Comparison of ENCODE assay signal across 3 cellular contexts in the genomic region with DNA sequence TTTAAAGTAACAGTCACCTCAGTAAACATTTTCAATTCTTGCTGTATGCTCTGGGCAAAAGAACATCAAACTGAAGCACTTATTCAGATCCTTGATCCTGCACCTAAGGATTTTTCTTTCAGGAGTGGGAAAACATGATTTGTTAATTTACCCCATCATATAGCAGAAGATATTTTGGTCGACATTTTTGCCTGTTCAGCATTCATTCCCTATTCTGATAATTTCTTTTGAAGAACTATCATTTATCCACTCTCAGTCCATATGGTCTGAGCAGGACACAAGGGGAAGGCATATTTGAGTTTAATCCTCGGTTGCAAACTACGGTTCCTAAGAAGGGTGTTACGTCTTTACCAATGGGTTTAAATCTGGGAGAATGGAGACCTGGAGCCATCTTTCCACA.
A peak's percentile ranks its signal among the peaks of the same experiment; 100 is the strongest.
TF ChIP-seq lines count a peak whose summit lies in the region.

No MANE protein-coding gene starts in this region.

TF ChIP-seq in A549, 52 proteins besides CTCF, POLR2A, EP300 and RAD21:
- TF ChIP-seq CBX2 (IDR thresholded peaks at IDR 0.05; ENCODE audit: borderline replicate concordance, low read depth) (no peak), MAFK (IDR thresholded peaks at IDR 0.05; ENCODE audit: partially characterized antibody) (peak; percentile 65), ZC3H11A (IDR thresholded peaks at IDR 0.05) (no peak)
TF ChIP-seq in A549: peak in this region for 1.

TF ChIP-seq in HCT116, 20 proteins besides CTCF, POLR2A, EP300 and RAD21:
- TF ChIP-seq, protein P1, sequence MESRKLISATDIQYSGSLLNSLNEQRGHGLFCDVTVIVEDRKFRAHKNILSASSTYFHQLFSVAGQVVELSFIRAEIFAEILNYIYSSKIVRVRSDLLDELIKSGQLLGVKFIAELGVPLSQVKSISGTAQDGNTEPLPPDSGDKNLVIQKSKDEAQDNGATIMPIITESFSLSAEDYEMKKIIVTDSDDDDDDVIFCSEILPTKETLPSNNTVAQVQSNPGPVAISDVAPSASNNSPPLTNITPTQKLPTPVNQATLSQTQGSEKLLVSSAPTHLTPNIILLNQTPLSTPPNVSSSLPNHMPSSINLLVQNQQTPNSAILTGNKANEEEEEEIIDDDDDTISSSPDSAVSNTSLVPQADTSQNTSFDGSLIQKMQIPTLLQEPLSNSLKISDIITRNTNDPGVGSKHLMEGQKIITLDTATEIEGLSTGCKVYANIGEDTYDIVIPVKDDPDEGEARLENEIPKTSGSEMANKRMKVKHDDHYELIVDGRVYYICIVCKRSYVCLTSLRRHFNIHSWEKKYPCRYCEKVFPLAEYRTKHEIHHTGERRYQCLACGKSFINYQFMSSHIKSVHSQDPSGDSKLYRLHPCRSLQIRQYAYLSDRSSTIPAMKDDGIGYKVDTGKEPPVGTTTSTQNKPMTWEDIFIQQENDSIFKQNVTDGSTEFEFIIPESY (IDR thresholded peaks at IDR 0.05; ENCODE audit: extremely low read depth, insufficient replicate concordance, low read length), result no peak
- TF ChIP-seq SP1 (IDR thresholded peaks at IDR 0.05; ENCODE audit: low read depth), result 0 out of 2 replicates have a peak, but pooled peaks have one; percentile 14

TF ChIP-seq in GM12878, 131 proteins besides CTCF, POLR2A, EP300 and RAD21:
- TF ChIP-seq, protein P2, sequence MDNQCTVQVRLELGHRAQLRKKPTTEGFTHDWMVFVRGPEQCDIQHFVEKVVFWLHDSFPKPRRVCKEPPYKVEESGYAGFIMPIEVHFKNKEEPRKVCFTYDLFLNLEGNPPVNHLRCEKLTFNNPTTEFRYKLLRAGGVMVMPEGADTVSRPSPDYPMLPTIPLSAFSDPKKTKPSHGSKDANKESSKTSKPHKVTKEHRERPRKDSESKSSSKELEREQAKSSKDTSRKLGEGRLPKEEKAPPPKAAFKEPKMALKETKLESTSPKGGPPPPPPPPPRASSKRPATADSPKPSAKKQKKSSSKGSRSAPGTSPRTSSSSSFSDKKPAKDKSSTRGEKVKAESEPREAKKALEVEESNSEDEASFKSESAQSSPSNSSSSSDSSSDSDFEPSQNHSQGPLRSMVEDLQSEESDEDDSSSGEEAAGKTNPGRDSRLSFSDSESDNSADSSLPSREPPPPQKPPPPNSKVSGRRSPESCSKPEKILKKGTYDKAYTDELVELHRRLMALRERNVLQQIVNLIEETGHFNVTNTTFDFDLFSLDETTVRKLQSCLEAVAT (IDR thresholded peaks at IDR 0.05), result no peak
- TF ChIP-seq IKZF2 (IDR thresholded peaks at IDR 0.05) (no peak), RELA (IDR thresholded peaks at IDR 0.05; ENCODE audit: borderline replicate concordance, partially characterized antibody) (no peak), JUND (IDR thresholded peaks at IDR 0.05; ENCODE audit: low read depth, low read length) (no peak), RBBP5 (conservative IDR thresholded peaks at IDR 0.05) (no peak), PAX8 (IDR thresholded peaks at IDR 0.05) (no peak), MTA2 (IDR thresholded peaks at IDR 0.05; ENCODE audit: low read depth) (no peak), GATAD2B (conservative IDR thresholded peaks at IDR 0.05; ENCODE audit: low read depth) (no peak), SP1 (IDR thresholded peaks at IDR 0.05; ENCODE audit: low read depth, low read length) (no peak), POU2F2 (IDR thresholded peaks at IDR 0.05; ENCODE audit: borderline replicate concordance, low read depth, low read length) (no peak), YY1 (IDR thresholded peaks at IDR 0.05; ENCODE audit: low read depth, low read length) (no peak), HDAC6 (IDR thresholded peaks at IDR 0.05; ENCODE audit: unreplicated experiment) (no peak), IKZF1 (conservative IDR thresholded peaks at IDR 0.05) (no peak), ZBED1 (IDR thresholded peaks at IDR 0.05; ENCODE audit: borderline replicate concordance) (no peak)
- TF ChIP-seq, protein P3, sequence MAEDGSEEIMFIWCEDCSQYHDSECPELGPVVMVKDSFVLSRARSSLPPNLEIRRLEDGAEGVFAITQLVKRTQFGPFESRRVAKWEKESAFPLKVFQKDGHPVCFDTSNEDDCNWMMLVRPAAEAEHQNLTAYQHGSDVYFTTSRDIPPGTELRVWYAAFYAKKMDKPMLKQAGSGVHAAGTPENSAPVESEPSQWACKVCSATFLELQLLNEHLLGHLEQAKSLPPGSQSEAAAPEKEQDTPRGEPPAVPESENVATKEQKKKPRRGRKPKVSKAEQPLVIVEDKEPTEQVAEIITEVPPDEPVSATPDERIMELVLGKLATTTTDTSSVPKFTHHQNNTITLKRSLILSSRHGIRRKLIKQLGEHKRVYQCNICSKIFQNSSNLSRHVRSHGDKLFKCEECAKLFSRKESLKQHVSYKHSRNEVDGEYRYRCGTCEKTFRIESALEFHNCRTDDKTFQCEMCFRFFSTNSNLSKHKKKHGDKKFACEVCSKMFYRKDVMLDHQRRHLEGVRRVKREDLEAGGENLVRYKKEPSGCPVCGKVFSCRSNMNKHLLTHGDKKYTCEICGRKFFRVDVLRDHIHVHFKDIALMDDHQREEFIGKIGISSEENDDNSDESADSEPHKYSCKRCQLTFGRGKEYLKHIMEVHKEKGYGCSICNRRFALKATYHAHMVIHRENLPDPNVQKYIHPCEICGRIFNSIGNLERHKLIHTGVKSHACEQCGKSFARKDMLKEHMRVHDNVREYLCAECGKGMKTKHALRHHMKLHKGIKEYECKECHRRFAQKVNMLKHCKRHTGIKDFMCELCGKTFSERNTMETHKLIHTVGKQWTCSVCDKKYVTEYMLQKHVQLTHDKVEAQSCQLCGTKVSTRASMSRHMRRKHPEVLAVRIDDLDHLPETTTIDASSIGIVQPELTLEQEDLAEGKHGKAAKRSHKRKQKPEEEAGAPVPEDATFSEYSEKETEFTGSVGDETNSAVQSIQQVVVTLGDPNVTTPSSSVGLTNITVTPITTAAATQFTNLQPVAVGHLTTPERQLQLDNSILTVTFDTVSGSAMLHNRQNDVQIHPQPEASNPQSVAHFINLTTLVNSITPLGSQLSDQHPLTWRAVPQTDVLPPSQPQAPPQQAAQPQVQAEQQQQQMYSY (CRISPR knock-in tag; IDR thresholded peaks at IDR 0.05), result no peak
- TF ChIP-seq, protein P4, sequence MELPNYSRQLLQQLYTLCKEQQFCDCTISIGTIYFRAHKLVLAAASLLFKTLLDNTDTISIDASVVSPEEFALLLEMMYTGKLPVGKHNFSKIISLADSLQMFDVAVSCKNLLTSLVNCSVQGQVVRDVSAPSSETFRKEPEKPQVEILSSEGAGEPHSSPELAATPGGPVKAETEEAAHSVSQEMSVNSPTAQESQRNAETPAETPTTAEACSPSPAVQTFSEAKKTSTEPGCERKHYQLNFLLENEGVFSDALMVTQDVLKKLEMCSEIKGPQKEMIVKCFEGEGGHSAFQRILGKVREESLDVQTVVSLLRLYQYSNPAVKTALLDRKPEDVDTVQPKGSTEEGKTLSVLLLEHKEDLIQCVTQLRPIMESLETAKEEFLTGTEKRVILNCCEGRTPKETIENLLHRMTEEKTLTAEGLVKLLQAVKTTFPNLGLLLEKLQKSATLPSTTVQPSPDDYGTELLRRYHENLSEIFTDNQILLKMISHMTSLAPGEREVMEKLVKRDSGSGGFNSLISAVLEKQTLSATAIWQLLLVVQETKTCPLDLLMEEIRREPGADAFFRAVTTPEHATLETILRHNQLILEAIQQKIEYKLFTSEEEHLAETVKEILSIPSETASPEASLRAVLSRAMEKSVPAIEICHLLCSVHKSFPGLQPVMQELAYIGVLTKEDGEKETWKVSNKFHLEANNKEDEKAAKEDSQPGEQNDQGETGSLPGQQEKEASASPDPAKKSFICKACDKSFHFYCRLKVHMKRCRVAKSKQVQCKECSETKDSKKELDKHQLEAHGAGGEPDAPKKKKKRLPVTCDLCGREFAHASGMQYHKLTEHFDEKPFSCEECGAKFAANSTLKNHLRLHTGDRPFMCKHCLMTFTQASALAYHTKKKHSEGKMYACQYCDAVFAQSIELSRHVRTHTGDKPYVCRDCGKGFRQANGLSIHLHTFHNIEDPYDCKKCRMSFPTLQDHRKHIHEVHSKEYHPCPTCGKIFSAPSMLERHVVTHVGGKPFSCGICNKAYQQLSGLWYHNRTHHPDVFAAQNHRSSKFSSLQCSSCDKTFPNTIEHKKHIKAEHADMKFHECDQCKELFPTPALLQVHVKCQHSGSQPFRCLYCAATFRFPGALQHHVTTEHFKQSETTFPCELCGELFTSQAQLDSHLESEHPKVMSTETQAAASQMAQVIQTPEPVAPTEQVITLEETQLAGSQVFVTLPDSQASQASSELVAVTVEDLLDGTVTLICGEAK (IDR thresholded peaks at IDR 0.05; ENCODE audit: borderline replicate concordance), result no peak
- TF ChIP-seq, protein P5, sequence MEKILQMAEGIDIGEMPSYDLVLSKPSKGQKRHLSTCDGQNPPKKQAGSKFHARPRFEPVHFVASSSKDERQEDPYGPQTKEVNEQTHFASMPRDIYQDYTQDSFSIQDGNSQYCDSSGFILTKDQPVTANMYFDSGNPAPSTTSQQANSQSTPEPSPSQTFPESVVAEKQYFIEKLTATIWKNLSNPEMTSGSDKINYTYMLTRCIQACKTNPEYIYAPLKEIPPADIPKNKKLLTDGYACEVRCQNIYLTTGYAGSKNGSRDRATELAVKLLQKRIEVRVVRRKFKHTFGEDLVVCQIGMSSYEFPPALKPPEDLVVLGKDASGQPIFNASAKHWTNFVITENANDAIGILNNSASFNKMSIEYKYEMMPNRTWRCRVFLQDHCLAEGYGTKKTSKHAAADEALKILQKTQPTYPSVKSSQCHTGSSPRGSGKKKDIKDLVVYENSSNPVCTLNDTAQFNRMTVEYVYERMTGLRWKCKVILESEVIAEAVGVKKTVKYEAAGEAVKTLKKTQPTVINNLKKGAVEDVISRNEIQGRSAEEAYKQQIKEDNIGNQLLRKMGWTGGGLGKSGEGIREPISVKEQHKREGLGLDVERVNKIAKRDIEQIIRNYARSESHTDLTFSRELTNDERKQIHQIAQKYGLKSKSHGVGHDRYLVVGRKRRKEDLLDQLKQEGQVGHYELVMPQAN (conservative IDR thresholded peaks at IDR 0.05), result no peak
